15 cellular contexts compared by ENCODE assay signal in the genomic region with DNA sequence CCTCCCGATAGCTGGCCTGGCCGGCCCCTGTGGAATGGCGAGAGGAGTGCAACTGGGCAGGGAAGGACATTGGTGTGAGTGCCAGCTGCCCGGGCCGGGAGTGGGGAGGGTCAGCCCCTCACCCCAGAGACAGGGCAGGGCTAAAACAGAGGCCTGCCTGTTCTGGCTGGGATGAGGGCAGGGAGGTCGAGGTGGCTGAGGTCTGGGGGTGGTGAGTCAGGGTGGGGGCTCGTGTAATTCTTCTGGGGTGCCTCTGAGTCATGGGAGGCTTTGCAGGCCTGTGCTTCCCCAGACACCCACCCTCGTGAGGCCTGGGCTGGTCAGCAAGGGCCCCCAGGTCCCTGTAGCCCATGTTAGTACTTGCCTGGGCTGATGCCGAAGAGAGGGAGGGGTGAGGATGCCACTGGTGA. TPM values are rescaled to one million over a fixed set of nuclear protein-coding genes. Genes with fewer than 3 reads are reported as not detected.
DNase-seq lines count a peak whose midpoint lies in the region; TF ChIP-seq lines count a peak whose summit lies in the region.
"Had no signal": no experiment of that assay in that cellular context is flagged by ENCODE, and none has a peak within 500 bp of the region (broad histone marks: within the 10 kb centered on the region; RNA-seq: fewer than 3 reads in every experiment).

No MANE protein-coding gene starts in this region.

- TF ChIP-seq POLR2A in transverse colon (IDR thresholded peaks at IDR 0.05): no peak

- DNase-seq in M059J (ENCODE audit: low read depth) (peak; percentile 37), caudate nucleus (lab: John Stamatoyannopoulos, UW) (peak in 9 of 61 donors; percentile 6 to 52 (median 31)), transverse colon (no peak), GOT3 (lab: John Stamatoyannopoulos, UW) (no peak), cerebellar nuclear complex (lab: John Stamatoyannopoulos, UW) (no peak), NOMO-1 (lab: John Stamatoyannopoulos, UW; ENCODE audit: unreplicated experiment in 2 of 2) (no peak)
- DNase-seq in activated CD4-positive, alpha-beta T cell treated with anti-CD3 and anti-CD28 coated beads, Interleukin-2, amount 10 ng/mL, durations not matched to agents 24 days and 14 days: no peak
- DNase-seq: cortex of kidney, KG1, NCI-H1694 treated with DMSO at 0.1 percent for 48 hours, NCI-H526, SIG-M5 had no signal

- peak overlapping the region in 1 of 2 donors; percentile 79 for H3K4me3 ChIP-seq in muscle layer of colon (ENCODE audit: low read depth in 1 of 2, low read length in 2 of 2)
- peak overlapping the region in 1 of 4 donors; percentile 41 for H3K4me3 ChIP-seq in transverse colon

- H3K9me3 ChIP-seq in muscle layer of colon (ENCODE audit: low read length) (no peaks in the 10 kb centered on the region), transverse colon (no peaks in the 10 kb centered on the region)

- no peaks in the 10 kb centered on the region for H3K36me3 Mint-ChIP-seq in activated CD4-positive, alpha-beta T cell treated with anti-CD3 and anti-CD28 coated beads, Interleukin-2, amount 10 ng/mL, durations not matched to agents 24 days and 14 days (ENCODE audit: low read depth)
- H3K36me3 Mint-ChIP-seq: activated naive CD4-positive, alpha-beta T cell treated with anti-CD3 and anti-CD28 coated beads, Interleukin-2, amount 50 U/mL, for 72 hours had no signal

- H3K4me3 Mint-ChIP-seq in activated CD4-positive, alpha-beta T cell treated with anti-CD3 and anti-CD28 coated beads, Interleukin-2, amount 10 ng/mL, durations not matched to agents 24 days and 14 days: no peak overlapping the region

- no peak overlapping the region for H3K27ac Mint-ChIP-seq in activated CD4-positive, alpha-beta T cell treated with anti-CD3 and anti-CD28 coated beads, Interleukin-2, amount 10 ng/mL, durations not matched to agents 24 days and 14 days
- H3K27ac Mint-ChIP-seq: activated naive CD4-positive, alpha-beta T cell treated with anti-CD3 and anti-CD28 coated beads, Interleukin-2, amount 50 U/mL, for 72 hours had no signal

- H3K4me1 ChIP-seq in muscle layer of colon (ENCODE audit: insufficient read depth, low read length): peaks cover 46% of the 10 kb centered on the region
- H3K4me1 ChIP-seq in transverse colon: peaks cover 46 to 81% (median 57%) of the 10 kb centered on the region in 4 donors

- H3K27ac ChIP-seq in caudate nucleus (ENCODE audit: low read depth, low read length): peak overlapping the region; percentile 100
- H3K27ac ChIP-seq in muscle layer of colon (ENCODE audit: low read depth, low read length): peak overlapping the region; percentile 77
- H3K27ac ChIP-seq in transverse colon: peak overlapping the region; percentile 85 to 96 (median 88)

- H3K9me3 Mint-ChIP-seq in activated CD4-positive, alpha-beta T cell treated with anti-CD3 and anti-CD28 coated beads, Interleukin-2, amount 10 ng/mL, durations not matched to agents 24 days and 14 days: no peaks in the 10 kb centered on the region
- H3K9me3 Mint-ChIP-seq: activated naive CD4-positive, alpha-beta T cell treated with anti-CD3 and anti-CD28 coated beads, Interleukin-2, amount 50 U/mL, for 72 hours had no signal

- TF ChIP-seq EP300 in transverse colon (IDR thresholded peaks at IDR 0.05; ENCODE audit: low read depth): no peak

- peaks cover 21% of the 10 kb centered on the region for H3K4me1 Mint-ChIP-seq in activated CD4-positive, alpha-beta T cell treated with anti-CD3 and anti-CD28 coated beads, Interleukin-2, amount 10 ng/mL, durations not matched to agents 24 days and 14 days

- intact Hi-C loops in transverse colon (cut with DNase I; ENCODE audit: low total_unique reads): loop anchor here (5.0 to 10.0 kb wide), 2 partner anchors 78 to 146 kb away; a partner anchor contains a TSS
- intact Hi-C loops in activated CD4-positive, alpha-beta T cell treated with anti-CD3 and anti-CD28 coated beads, Interleukin-2, amount 10 ng/mL, durations not matched to agents 24 days and 14 days (cut with micrococcal nuclease): no loop called here

- H3K36me3 ChIP-seq in muscle layer of colon (ENCODE audit: insufficient read depth, low read length) (peaks cover 7% of the 10 kb centered on the region), transverse colon (no peaks in the 10 kb centered on the region)

- TF ChIP-seq CTCF in transverse colon (IDR thresholded peaks at IDR 0.05): no peak

- no peak overlapping the region for H3K9ac ChIP-seq in muscle layer of colon (ENCODE audit: low read length)

- in situ Hi-C loops in transverse colon (cut with MboI; ENCODE audit: low pct_ligation_motif_present in 1 of 4, low pct_unique_long_range_greater_than_20kb in 1 of 4, low sequenced_read_pairs in 3 of 4): loop anchor here in 1 of 4 donors (5.0 kb wide), 1 partner anchor 78 kb away; a partner anchor contains a TSS

- WGBS in transverse colon (ENCODE audit: low coverage in 1 of 2), 2 donors: 63% methylated on average over 9 of the region's 9 CpGs; no CpG with 5 or more reads in 1 of the 2 donors

- H3K27me3 ChIP-seq in muscle layer of colon (ENCODE audit: control insufficient read depth in 1 of 2, insufficient read depth in 2 of 2, low read length in 2 of 2): peaks cover 0 to 10% of the 10 kb centered on the region in 2 donors
- peaks cover 19% of the 10 kb centered on the region for H3K27me3 ChIP-seq in transverse colon

- peaks cover 42% of the 10 kb centered on the region for H3K27me3 Mint-ChIP-seq in activated CD4-positive, alpha-beta T cell treated with anti-CD3 and anti-CD28 coated beads, Interleukin-2, amount 10 ng/mL, durations not matched to agents 24 days and 14 days

RNA-seq across cellular contexts. Expression of a gene that starts 1.5 kb away (rescaled TPM):
- 12.0 and 22.5 TPM in 2 replicates for total RNA-seq in M059J (2014; rRNA removed; shearing (Covaris generic))
- 100 to 1,000 TPM in 2 of 4 donors, 10 to 100 TPM in 2; 59.5 to 423 (median 122) TPM for total RNA-seq in transverse colon
- total RNA-seq in activated CD4-positive, alpha-beta T cell treated with anti-CD3 and anti-CD28 coated beads, Interleukin-2, amount 10 ng/mL, durations not matched to agents 24 days and 14 days: 0.45 and 0.82 TPM in 2 replicates

RNA-seq across cellular contexts. Expression of a gene that starts 8.5 kb away (rescaled TPM):
- not detected in 2 replicates for total RNA-seq in M059J (2014; rRNA removed; shearing (Covaris generic))
- total RNA-seq in transverse colon: not detected
- not detected in 2 replicates for total RNA-seq in activated CD4-positive, alpha-beta T cell treated with anti-CD3 and anti-CD28 coated beads, Interleukin-2, amount 10 ng/mL, durations not matched to agents 24 days and 14 days
- total RNA-seq: activated naive CD4-positive, alpha-beta T cell treated with anti-CD3 and anti-CD28 coated beads, Interleukin-2, amount 50 U/mL, for 72 hours; mononuclear cell had no signal

RNA-seq across cellular contexts. Expression of a gene that starts 21.8 kb away (rescaled TPM):
- total RNA-seq in M059J (2014; rRNA removed; shearing (Covaris generic)): 49.3 and 50.4 TPM in 2 replicates
- 100 to 1,000 TPM in 1 of 4 donors, 10 to 100 TPM in 3; 44.9 to 183 (median 59.5) TPM for total RNA-seq in transverse colon
- total RNA-seq in activated CD4-positive, alpha-beta T cell treated with anti-CD3 and anti-CD28 coated beads, Interleukin-2, amount 10 ng/mL, durations not matched to agents 24 days and 14 days: 231 and 233 TPM in 2 replicates

RNA-seq across cellular contexts. Expression of a gene that starts 28.8 kb away (rescaled TPM):
- 1.6 and 3.0 TPM in 2 replicates for total RNA-seq in M059J (2014; rRNA removed; shearing (Covaris generic))
- 10 to 100 TPM in 1 of 4 donors, 1 to 10 TPM in 2, under 1 TPM in 1; 0.79 to 11.2 (median 3.8) TPM for total RNA-seq in transverse colon
- 7.1 and 7.3 TPM in 2 replicates for total RNA-seq in activated CD4-positive, alpha-beta T cell treated with anti-CD3 and anti-CD28 coated beads, Interleukin-2, amount 10 ng/mL, durations not matched to agents 24 days and 14 days

RNA-seq across cellular contexts. Expression of a gene that starts 28.8 kb away (rescaled TPM):
- total RNA-seq in M059J (2014; rRNA removed; shearing (Covaris generic)): 6.9 and 8.9 TPM in 2 replicates
- total RNA-seq in transverse colon: 10 to 100 TPM in 1 of 4 donors, 1 to 10 TPM in 3; 5.2 to 13.0 (median 7.8) TPM
- 17.3 and 20.0 TPM in 2 replicates for total RNA-seq in activated CD4-positive, alpha-beta T cell treated with anti-CD3 and anti-CD28 coated beads, Interleukin-2, amount 10 ng/mL, durations not matched to agents 24 days and 14 days
